In the genomic region with DNA sequence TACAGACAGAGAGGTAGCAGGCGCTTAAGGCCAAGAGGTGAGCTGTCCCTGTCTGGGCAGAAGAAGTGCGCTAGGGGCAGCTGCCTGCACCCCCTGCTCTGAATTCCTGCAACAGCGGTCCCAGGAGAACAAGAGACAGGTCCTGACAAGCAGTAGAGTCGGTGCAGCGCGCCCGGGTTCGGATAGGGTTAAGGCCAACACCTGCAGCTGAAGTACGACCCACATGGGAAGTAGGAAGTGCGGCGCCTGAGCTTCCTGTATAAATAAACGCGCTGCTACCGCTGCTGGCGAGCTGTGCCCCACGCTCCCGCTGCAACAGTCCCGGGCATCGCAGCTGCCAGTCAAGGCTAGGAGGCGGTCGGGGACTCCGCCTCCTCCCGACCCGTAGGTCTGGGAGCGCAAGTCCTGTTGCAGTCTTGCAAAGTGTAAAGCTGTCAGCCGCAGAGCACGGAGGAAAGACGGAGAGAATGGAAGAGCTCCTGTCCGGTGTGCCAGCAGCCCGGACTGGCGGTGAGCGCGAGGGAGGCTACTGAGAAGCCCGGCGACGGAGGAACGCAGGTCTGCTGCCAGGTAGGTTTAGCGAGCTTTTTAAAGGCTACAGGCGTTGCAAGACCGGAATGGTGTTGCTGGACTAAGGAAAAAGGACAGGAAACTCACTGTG, we compare ENCODE assay signal across 8 cellular contexts. TPM values are rescaled to one million over a fixed set of nuclear protein-coding genes. Genes with fewer than 3 reads are reported as not detected.
DNase-seq lines count a peak whose midpoint lies in the region; ATAC-seq and TF ChIP-seq lines count a peak whose summit lies in the region.

A gene (plus strand): TSS at position 290 of the 661 bp plus-strand sequence. CDS start 12,185 bp downstream, outside the sequence.

- H3K9ac ChIP-seq in IMR-90 (ENCODE audit: low read depth, low read length), result peak within 1 kb of the TSS; percentile 38

- H2AFZ ChIP-seq in IMR-90 (replicated peaks; ENCODE audit: low read length, poor library complexity), result peak within 1 kb of the TSS; percentile 91

- H3K27ac Mint-ChIP-seq in Caco-2 (ENCODE audit: unreplicated experiment), result peak within 1 kb of the TSS; percentile 49

- intact Hi-C loops in Caco-2 (cut with micrococcal nuclease; ENCODE audit: unreplicated experiment), result loop anchor here (1.0 kb wide), 1 partner anchor 117 kb away; no protein-coding TSS in a partner anchor
- intact Hi-C loops in IMR-90 (cut with micrococcal nuclease), result loop anchor here (2.0 kb wide), 1 partner anchor 118 kb away; no protein-coding TSS in a partner anchor

- H3K27ac ChIP-seq in IMR-90 (ENCODE audit: insufficient read depth, low read length), result no peak within 1 kb of the TSS; the same call in 1 of the 2 replicates
- peak within 1 kb of the TSS; percentile 89 for H3K27ac ChIP-seq in muscle layer of duodenum (ENCODE audit: low read length)

- no peak within 1 kb of the TSS for H4K91ac ChIP-seq in IMR-90 (ENCODE audit: insufficient read depth, low read depth, low read length)

- no peaks in the 10 kb centered on the region for H4K20me1 ChIP-seq in IMR-90 (ENCODE audit: insufficient read depth, low read length)

- DNase-seq in Caco-2, result peak; percentile 63 to 66
- peak; percentile 61 for DNase-seq in IMR-90
- peak; percentile 76 for DNase-seq in OCI-M1 (lab: John Stamatoyannopoulos, UW)
- peak; percentile 58 for DNase-seq in activated T-cell treated with anti-CD3 and anti-CD28 coated beads, Interleukin-2, amount 50 U/mL, for 4 hours
- DNase-seq in stimulated activated CD8-positive, alpha-beta memory T cell treated with anti-CD3 and anti-CD28 coated beads, Interleukin-7, amount 100 ng/mL, for 24 hours (ENCODE audit: low read depth), result peak; percentile 23

- H3K4me3 ChIP-seq in Caco-2 (ENCODE audit: low read depth, low read length) (peak within 1 kb of the TSS; percentile 48), IMR-90 (ENCODE audit: insufficient read depth, low read depth, low read length) (peak within 1 kb of the TSS; percentile 68), muscle layer of duodenum (ENCODE audit: low read depth in 1 of 2, low read length in 2 of 2) (peak within 1 kb of the TSS; percentile 75 to 88)

- peak in 1 of 2 experiments; percentile 6 for TF ChIP-seq CTCF in Caco-2 (IDR thresholded peaks at IDR 0.05; ENCODE audit: insufficient read depth in 1 of 2, low read depth in 1 of 2, low read length in 1 of 2, severe bottlenecking in 1 of 2, unreplicated experiment in 1 of 2)
- TF ChIP-seq CTCF in IMR-90 (conservative IDR thresholded peaks at IDR 0.05; ENCODE audit: low read depth, low read length), result no peak

- peak within 1 kb of the TSS; percentile 20; the same call in 1 of the 2 replicates for H3K23ac ChIP-seq in IMR-90 (ENCODE audit: low read depth, low read length)

- in situ Hi-C loops in IMR-90 (cut with MboI; ENCODE audit: low sequenced_read_pairs), result no loop called here

- TF ChIP-seq POLR2A in IMR-90 (IDR thresholded peaks at IDR 0.05; ENCODE audit: low read depth, low read length), result no peak

- no peak within 1 kb of the TSS for H3K56ac ChIP-seq in IMR-90 (ENCODE audit: extremely low read depth, insufficient read depth, low read length)

- BruUV-seq in Caco-2 (replicated peaks; lab: Mats Ljungman, UMichigan), result no TSS peak
- BruUV-seq in IMR-90 (replicated peaks; lab: Mats Ljungman, UMichigan), result no TSS peak

- no peak within 1 kb of the TSS for H2BK15ac ChIP-seq in IMR-90 (ENCODE audit: low read depth, low read length)

- POLR2A ChIA-PET in Caco-2 (lab: Charles Lee) (no interaction called here), IMR-90 (lab: Charles Lee; ENCODE audit: unreplicated experiment) (no interaction called here)

- no peaks in the 10 kb centered on the region for H3K79me1 ChIP-seq in IMR-90 (ENCODE audit: low read depth in 1 of 2, low read length in 2 of 2)

- TF ChIP-seq RAD21 in IMR-90 (IDR thresholded peaks at IDR 0.05; ENCODE audit: low read length), result peak; percentile 7; the same call in 1 of the 2 replicates

- no peaks in the 10 kb centered on the region for H3K9me3 Mint-ChIP-seq in Caco-2 (ENCODE audit: unreplicated experiment)
- no peaks in the 10 kb centered on the region for H3K9me3 Mint-ChIP-seq in activated T-cell treated with anti-CD3 and anti-CD28 coated beads, Interleukin-2, amount 50 U/mL, for 4 hours

- no peak within 1 kb of the TSS for H2AK5ac ChIP-seq in IMR-90 (ENCODE audit: low read depth, low read length)

- H3K4me3 Mint-ChIP-seq in Caco-2 (ENCODE audit: unreplicated experiment), result peak within 1 kb of the TSS; percentile 87
- peak within 1 kb of the TSS; percentile 92 for H3K4me3 Mint-ChIP-seq in activated T-cell treated with anti-CD3 and anti-CD28 coated beads, Interleukin-2, amount 50 U/mL, for 4 hours

- H2BK5ac ChIP-seq in IMR-90 (ENCODE audit: low read depth, low read length, poor library complexity, severe bottlenecking), result no peak within 1 kb of the TSS

- H3K4me1 ChIP-seq in Caco-2 (0 out of 2 replicates have a peak, but pooled peaks cover 3% of the 10 kb centered on the region), IMR-90 (ENCODE audit: control insufficient read depth, insufficient read depth, low read length) (peaks cover 7% of the 10 kb centered on the region), muscle layer of duodenum (ENCODE audit: control insufficient read depth in 1 of 2, insufficient read depth in 2 of 2, low read length in 2 of 2) (peaks cover 9 to 30% of the 10 kb centered on the region in 2 donors)

- no peaks in the 10 kb centered on the region for H3K27me3 ChIP-seq in Caco-2 (replicated peaks; ENCODE audit: control insufficient read depth, insufficient read depth, low read length)
- no peaks in the 10 kb centered on the region; the same call in 1 of the 2 replicates for H3K27me3 ChIP-seq in IMR-90 (ENCODE audit: control insufficient read depth, insufficient read depth, low read length)
- no peaks in the 10 kb centered on the region for H3K27me3 ChIP-seq in muscle layer of duodenum (ENCODE audit: low read depth, low read length)

- peak within 1 kb of the TSS; percentile 85; the same call in 1 of the 2 replicates for H3K18ac ChIP-seq in IMR-90 (ENCODE audit: low read depth, low read length)

- H2AK9ac ChIP-seq in IMR-90 (replicated peaks; ENCODE audit: low read depth, low read length, poor library complexity), result no peak within 1 kb of the TSS

- no peak within 1 kb of the TSS for H4K5ac ChIP-seq in IMR-90 (ENCODE audit: low read depth, low read length)

- no peak within 1 kb of the TSS for H2BK20ac ChIP-seq in IMR-90 (ENCODE audit: low read depth, low read length)

- no peaks in the 10 kb centered on the region for H3K9me1 ChIP-seq in IMR-90 (ENCODE audit: insufficient read depth, low read length)

- H4K8ac ChIP-seq in IMR-90 (ENCODE audit: low read depth in 2 of 2, low read length in 2 of 2), result peak within 1 kb of the TSS in 1 of 2 experiments; percentile 17; a peak in 1 of 4 replicates

- peaks cover 6% of the 10 kb centered on the region for H3K4me1 Mint-ChIP-seq in Caco-2 (ENCODE audit: low read depth, unreplicated experiment)
- H3K4me1 Mint-ChIP-seq in activated T-cell treated with anti-CD3 and anti-CD28 coated beads, Interleukin-2, amount 50 U/mL, for 4 hours (ENCODE audit: low read depth), result peaks cover 35% of the 10 kb centered on the region

- H3K36me3 ChIP-seq in Caco-2 (ENCODE audit: control insufficient read depth, insufficient read depth, low read length), result no peaks in the 10 kb centered on the region
- no peaks in the 10 kb centered on the region for H3K36me3 ChIP-seq in IMR-90 (ENCODE audit: control insufficient read depth, insufficient read depth, low read length)
- H3K36me3 ChIP-seq in muscle layer of duodenum (ENCODE audit: control insufficient read depth in 1 of 2, insufficient read depth in 2 of 2, low read length in 2 of 2), result no peaks in the 10 kb centered on the region

- dilution Hi-C loops in IMR-90 (cut with HindIII; ENCODE audit: low sequenced_read_pairs, unreplicated experiment), result no loop called here

- peak within 1 kb of the TSS; percentile 14 for H3K14ac ChIP-seq in IMR-90 (replicated peaks; ENCODE audit: low read depth, low read length)

- peak within 1 kb of the TSS; percentile 5; the same call in 1 of the 2 replicates for H2BK120ac ChIP-seq in IMR-90 (ENCODE audit: low read depth, low read length)

- no peak within 1 kb of the TSS; the same call in 1 of the 2 replicates for H3K4ac ChIP-seq in IMR-90 (ENCODE audit: low read depth, low read length)

- peak; percentile 87 for ATAC-seq in GM21528 (IDR thresholded peaks at IDR 0.05; ENCODE audit: low FRiP score, unreplicated experiment)
- peak; percentile 91 for ATAC-seq in IMR-90 (ENCODE audit: low read depth)
- peak; percentile 95 to 98 for ATAC-seq in activated T-cell treated with anti-CD3 and anti-CD28 coated beads, Interleukin-2, amount 50 U/mL, for 4 hours
- ATAC-seq in esophagus mucosa, result peak; percentile 96

- H3K27me3 Mint-ChIP-seq in Caco-2 (ENCODE audit: insufficient read depth, unreplicated experiment), result peaks cover 21% of the 10 kb centered on the region
- H3K27me3 Mint-ChIP-seq in activated T-cell treated with anti-CD3 and anti-CD28 coated beads, Interleukin-2, amount 50 U/mL, for 4 hours (ENCODE audit: low read depth), result no peaks in the 10 kb centered on the region

- H3K4me2 ChIP-seq in IMR-90 (ENCODE audit: low read depth, low read length), result peak within 1 kb of the TSS; percentile 91

- 2% methylated on average over 15 of the region's 40 CpGs; no CpG with 5 or more reads in 1 of the 2 experiments for WGBS in IMR-90 (ENCODE audit: extremely low coverage in 2 of 2, insufficient read length in 1 of 2), 2 experiments

- CTCF ChIA-PET in Caco-2 (lab: Charles Lee) (interaction anchor here (0.6 kb wide), 1 partner anchor 341 kb away, joined by 4 read pairs; no protein-coding TSS in a partner anchor), IMR-90 (lab: Yijun Ruan, JAX) (interaction anchor here (0.6 kb wide), 1 partner anchor 25 kb away, joined by 3 read pairs; no protein-coding TSS in a partner anchor)

- H3K9me3 ChIP-seq in Caco-2 (no peaks in the 10 kb centered on the region), IMR-90 (ENCODE audit: control insufficient read depth, insufficient read depth, low read length) (no peaks in the 10 kb centered on the region), muscle layer of duodenum (ENCODE audit: control insufficient read depth in 1 of 2, low read length in 2 of 2) (no peaks in the 10 kb centered on the region)

- H3K36me3 Mint-ChIP-seq in Caco-2 (ENCODE audit: insufficient read depth, unreplicated experiment), result no peaks in the 10 kb centered on the region
- H3K36me3 Mint-ChIP-seq in activated T-cell treated with anti-CD3 and anti-CD28 coated beads, Interleukin-2, amount 50 U/mL, for 4 hours (ENCODE audit: insufficient read depth), result no peaks in the 10 kb centered on the region

TF ChIP-seq in IMR-90, 13 proteins besides CTCF, POLR2A, EP300 and RAD21 (continues in another document):
- TF ChIP-seq BHLHE40 (IDR thresholded peaks at IDR 0.05; ENCODE audit: low read depth, low read length) (no peak), CEBPB (IDR thresholded peaks at IDR 0.05; ENCODE audit: low read depth, low read length) (no peak), SMC3 (IDR thresholded peaks at IDR 0.05; ENCODE audit: low read depth, low read length) (no peak)

RNA-seq across cellular contexts. Expression of the gene that starts here (rescaled TPM):
- total RNA-seq in Caco-2 (2022), result 0.39 TPM in 2 replicates
- total RNA-seq in IMR-90 (2012; rRNA removed), result 2.7 and 2.8 TPM in 2 replicates
- 0.42 and 0.44 TPM in 2 replicates for polyA plus RNA-seq in IMR-90 (2012; rRNA removed)
- polyA plus RNA-seq in IMR-90 (2012; cell fraction: cytosol; rRNA removed), result 0.19 and 0.30 TPM in 2 replicates
- 0.36 and 1.5 TPM in 2 replicates for polyA plus RNA-seq in IMR-90 (2012; cell fraction: nucleus; rRNA removed; ENCODE audit: low replicate concordance)
- total RNA-seq in activated T-cell treated with anti-CD3 and anti-CD28 coated beads, Interleukin-2, amount 50 U/mL, for 4 hours, result 1 to 10 TPM in 2 of 3 donors, under 1 TPM in 1; 0.61 to 1.8 (median 1.4) TPM
- total RNA-seq in esophagus mucosa, result 21.6 TPM

Comparison
In these comparisons a context has a peak if more than half of its experiments do, and no peak if none do; other contexts are left out.
1. Peak in DNase-seq and H3K4me3 ChIP-seq in Caco-2; RNA of the gene not detected or under 1 TPM.
2. DNase-seq: peak in every context shown above with its lines; median percentile 76 in OCI-M1; 64 in Caco-2; 61 in IMR-90; 58 in activated T-cell treated with anti-CD3 and anti-CD28 coated beads, Interleukin-2, amount 50 U/mL, for 4 hours; 23 in stimulated activated CD8-positive, alpha-beta memory T cell treated with anti-CD3 and anti-CD28 coated beads, Interleukin-7, amount 100 ng/mL, for 24 hours.